21 cellular contexts compared by ENCODE assay signal in the genomic region with DNA sequence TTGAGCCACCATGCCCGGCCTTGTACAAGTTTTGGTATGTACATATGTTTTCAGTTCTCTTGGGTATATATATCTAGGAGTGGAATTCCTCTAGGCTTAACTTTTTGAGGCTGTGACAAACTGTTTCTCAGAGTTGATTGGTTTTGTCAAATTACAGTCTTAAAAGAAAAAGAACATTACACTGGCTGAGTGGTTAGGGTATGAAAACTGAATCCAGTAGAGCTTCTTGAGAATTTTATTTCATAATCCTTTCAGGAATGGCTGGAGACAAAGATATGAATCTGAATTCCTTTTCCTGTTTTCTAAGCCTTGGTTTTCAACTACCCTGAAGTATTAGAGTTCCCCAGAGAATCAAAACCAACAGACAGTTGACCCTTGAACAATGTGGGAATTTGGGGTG.
"Had no signal": no experiment of that assay in that cellular context is flagged by ENCODE, and none has a peak within 500 bp of the region (broad histone marks: within the 10 kb centered on the region; RNA-seq: fewer than 3 reads in every experiment).

No MANE protein-coding gene starts in this region.

- H3K4me3 ChIP-seq: MG63, SJSA1, SK-N-MC had no signal

- H3K27me3 ChIP-seq: MG63, SJSA1 had no signal

- H3K9me3 ChIP-seq: MG63, SJSA1 had no signal

- H3K27ac ChIP-seq: SJSA1, SK-N-MC had no signal

- DNase-seq: KBM-7, MG63, NCI-H1092, NCI-H1105 treated with DMSO at 0.1 percent for 48 hours, NCI-H1417 treated with DMSO at 0.1 percent for 48 hours, NCI-H146, NCI-H1694 treated with DMSO at 0.1 percent for 48 hours, NCI-H1930, NCI-H2081, NCI-H2107, NCI-H2171 treated with DMSO at 0.1 percent for 48 hours, NCI-H345, NCI-H446 treated with DMSO at 0.1 percent for 48 hours, NCI-H510A treated with DMSO at 0.1 percent for 48 hours, NCI-H526, NCI-H748 treated with DMSO at 0.1 percent for 48 hours, Right ventricle myocardium superior, RPMI8226, SIG-M5 had no signal
